In the genomic region with DNA sequence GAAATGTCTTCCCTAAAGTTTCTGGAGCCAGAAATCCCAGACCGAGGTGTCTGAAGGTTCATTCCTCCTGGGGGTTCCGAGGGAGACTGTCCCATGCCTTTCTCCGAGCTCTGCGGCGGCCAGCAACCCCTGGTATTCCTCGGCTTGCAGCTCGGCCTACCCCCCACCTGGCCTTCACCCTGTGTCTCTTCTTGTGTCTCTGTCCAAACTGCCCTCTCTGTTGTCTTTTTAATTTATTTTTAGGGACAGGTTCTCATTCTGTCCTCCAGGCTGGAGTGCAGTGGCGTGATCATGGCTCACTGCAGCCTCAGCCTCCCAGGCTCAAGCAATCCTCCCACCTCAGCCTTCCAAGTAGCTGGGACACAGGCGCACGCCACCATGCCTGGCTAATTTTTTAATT, we compare ENCODE assay signal across 22 cellular contexts.
DNase-seq lines count a peak whose midpoint lies in the region; ATAC-seq and TF ChIP-seq lines count a peak whose summit lies in the region.
"Had no signal": no experiment of that assay in that cellular context is flagged by ENCODE, and none has a peak within 500 bp of the region (broad histone marks: within the 10 kb centered on the region; RNA-seq: fewer than 3 reads in every experiment).

No MANE protein-coding gene starts in this region.

- peak; percentile 7 to 9 for DNase-seq in activated T-cell treated with anti-CD3 and anti-CD28 coated beads, Interleukin-2, amount 50 U/mL, for 48 hours
- DNase-seq in activated T-cell treated with anti-CD3 and anti-CD28 coated beads, Interleukin-2, amount 50 U/mL, for 72 hours: no peak
- peak; percentile 10 for DNase-seq in GM10248 (ENCODE audit: extremely low spot score)
- DNase-seq in ecto neural progenitor cell (ENCODE audit: low spot score): peak; percentile 33
- DNase-seq in left colon: no peak
- no peak for DNase-seq in T-helper 9 cell
- DNase-seq: activated CD4-positive, alpha-beta T cell treated with anti-CD3 and anti-CD28 coated beads, Interleukin-2, amount 50 U/mL, for 1 hour; activated naive CD4-positive, alpha-beta T cell treated with Interleukin-2 at 50 U/mL for 16 hours; BE2C; caudate nucleus; COR-L47; DND-41; MV-4-11; NCI-H1694 treated with DMSO at 0.1 percent for 48 hours; NCI-H748 treated with DMSO at 0.1 percent for 48 hours; SJCRH30 had no signal

- no peaks in the 10 kb centered on the region for H3K27me3 Mint-ChIP-seq in activated T-cell treated with anti-CD3 and anti-CD28 coated beads, Interleukin-2, amount 50 U/mL, for 72 hours (ENCODE audit: low read depth)

- CTCF ChIA-PET in GM10248 (lab: Yijun Ruan, JAX): no interaction called here

- H3K4me3 Mint-ChIP-seq in activated T-cell treated with anti-CD3 and anti-CD28 coated beads, Interleukin-2, amount 50 U/mL, for 72 hours: no peak overlapping the region

- H3K36me3 ChIP-seq in parathyroid adenoma (ENCODE audit: control insufficient read depth, insufficient read depth, low read length): no peaks in the 10 kb centered on the region
- H3K36me3 ChIP-seq: BE2C, SJCRH30 had no signal

- H3K9ac ChIP-seq in parathyroid adenoma: no peak overlapping the region
- H3K9ac ChIP-seq: KMS-11 had no signal

- intact Hi-C loops in left colon (cut with DNase I, micrococcal nuclease): no loop called here

- no peak overlapping the region for H3K4me2 ChIP-seq in parathyroid adenoma (ENCODE audit: low read length)
- H3K4me2 ChIP-seq: hepatocyte, KMS-11 had no signal

- no peak for ATAC-seq in activated T-cell treated with anti-CD3 and anti-CD28 coated beads, Interleukin-2, amount 50 U/mL, for 72 hours (replicated peaks in 1 of 2)
- ATAC-seq in left colon (no peak), HG03139 (IDR thresholded peaks at IDR 0.05; ENCODE audit: unreplicated experiment) (no peak)

- H3K4me3 ChIP-seq in parathyroid adenoma (ENCODE audit: low read depth, low read length): no peak overlapping the region
- H3K4me3 ChIP-seq: dorsolateral prefrontal cortex, hepatocyte, SJCRH30 had no signal

- H2AFZ ChIP-seq in parathyroid adenoma: no peak overlapping the region
- H2AFZ ChIP-seq: hepatocyte had no signal

- no peaks in the 10 kb centered on the region for H3K9me3 ChIP-seq in parathyroid adenoma (ENCODE audit: control insufficient read depth, low read length)
- H3K9me3 ChIP-seq: BE2C had no signal

- H3K9me3 Mint-ChIP-seq in activated T-cell treated with anti-CD3 and anti-CD28 coated beads, Interleukin-2, amount 50 U/mL, for 72 hours: no peaks in the 10 kb centered on the region

- peaks cover 44% of the 10 kb centered on the region for H3K4me1 ChIP-seq in parathyroid adenoma

- peaks cover 58% of the 10 kb centered on the region for H3K4me1 Mint-ChIP-seq in activated T-cell treated with anti-CD3 and anti-CD28 coated beads, Interleukin-2, amount 50 U/mL, for 72 hours (ENCODE audit: low read depth)

- peak overlapping the region; percentile 94 for H3K27ac ChIP-seq in parathyroid adenoma
- H3K27ac ChIP-seq: epithelial cell of prostate, KMS-11, SJCRH30 had no signal

- H3K36me3 Mint-ChIP-seq in activated T-cell treated with anti-CD3 and anti-CD28 coated beads, Interleukin-2, amount 50 U/mL, for 72 hours (ENCODE audit: insufficient read depth in 2 of 2): peaks cover 0 to 2% of the 10 kb centered on the region in 2 donors

- H3K79me2 ChIP-seq in parathyroid adenoma: peaks cover 46% of the 10 kb centered on the region

- H3K27ac Mint-ChIP-seq in activated T-cell treated with anti-CD3 and anti-CD28 coated beads, Interleukin-2, amount 50 U/mL, for 72 hours: no peak overlapping the region

- POLR2A ChIA-PET in GM10248 (lab: Yijun Ruan, JAX): no interaction called here

- TF ChIP-seq CTCF in GM10248 (IDR thresholded peaks at IDR 0.05; ENCODE audit: control extremely low read depth, extremely low read depth, low read depth, missing control alignments) (no peak), parathyroid adenoma (IDR thresholded peaks at IDR 0.05) (no peak)

- no peaks in the 10 kb centered on the region for H3K27me3 ChIP-seq in parathyroid adenoma (ENCODE audit: control insufficient read depth, insufficient read depth, low read length)
- H3K27me3 ChIP-seq: BE2C, dorsolateral prefrontal cortex, hepatocyte, SJCRH30 had no signal

Comparison
In these comparisons a context has a peak if more than half of its experiments do, and no peak if none do; other contexts are left out.
1. DNase-seq: peak in activated T-cell treated with anti-CD3 and anti-CD28 coated beads, Interleukin-2, amount 50 U/mL, for 48 hours (2 of 2), GM10248 (single experiment) and ecto neural progenitor cell (single experiment); none in activated T-cell treated with anti-CD3 and anti-CD28 coated beads, Interleukin-2, amount 50 U/mL, for 72 hours (0 of 2), left colon (0 of 2) and T-helper 9 cell (single experiment).